In the genomic region with DNA sequence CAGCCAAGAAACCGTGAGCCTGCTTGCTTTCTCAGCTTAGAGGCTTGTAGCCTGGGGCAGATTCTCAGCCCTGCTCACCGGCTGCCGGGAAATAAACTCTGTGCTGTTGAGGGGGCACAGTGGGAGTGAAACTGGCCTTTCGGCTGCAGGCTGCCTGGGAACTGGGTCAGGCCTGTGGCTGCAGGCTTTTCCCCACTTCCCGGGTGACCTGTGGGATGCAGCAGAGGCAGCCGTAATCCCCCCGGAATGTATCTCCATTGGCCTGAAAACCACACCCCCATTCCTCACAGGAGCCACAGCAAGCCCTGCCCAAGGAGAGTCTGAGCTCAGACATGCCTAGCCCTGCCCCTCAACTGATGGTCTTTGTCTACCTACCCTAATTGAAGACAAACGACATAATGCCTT, we compare ENCODE assay signal across 17 cellular contexts.
"Had no signal": no experiment of that assay in that cellular context is flagged by ENCODE, and none has a peak within 500 bp of the region (broad histone marks: within the 10 kb centered on the region; RNA-seq: fewer than 3 reads in every experiment).

No MANE protein-coding gene starts in this region.

- H3K4me3 ChIP-seq: gastroesophageal sphincter, heart left ventricle, lung, thyroid gland had no signal

- DNase-seq: activated CD4-positive, alpha-beta T cell treated with anti-CD3 and anti-CD28 coated beads, Interleukin-2, amount 50 U/mL, for 48 hours; caudate nucleus; erythroblast; nephron progenitor cell; occipital lobe; retina; stimulated activated CD4-positive, alpha-beta T cell treated with anti-CD3 and anti-CD28 coated beads, Interleukin-12 subunit alpha, Interleukin-12 subunit beta, amount 100 ng/mL, for 4 hours; stimulated activated CD4-positive, alpha-beta T cell treated with anti-CD3 and anti-CD28 coated beads, Interleukin-1b, Interleukin-23, amount 100 ng/mL, for 48 hours; stimulated activated CD8-positive, alpha-beta memory T cell treated with anti-CD3 and anti-CD28 coated beads, Interleukin-4, amount 100 ng/mL, for 48 hours; stimulated activated naive CD4-positive, alpha-beta T cell; T-helper 2 cell; thyroid gland; WERI-Rb-1 had no signal

- H3K27me3 Mint-ChIP-seq: activated naive CD8-positive, alpha-beta T cell had no signal

- H3K4me1 Mint-ChIP-seq: nephron progenitor cell had no signal

- ATAC-seq: gastroesophageal sphincter, heart left ventricle had no signal

- H3K27ac Mint-ChIP-seq: activated naive CD8-positive, alpha-beta T cell; nephron progenitor cell had no signal

- H3K4me3 Mint-ChIP-seq: activated naive CD8-positive, alpha-beta T cell; nephron progenitor cell had no signal

- H3K4me1 ChIP-seq: gastroesophageal sphincter, heart left ventricle, thyroid gland had no signal

- H3K27ac ChIP-seq: gastroesophageal sphincter, heart left ventricle, thyroid gland, WERI-Rb-1 had no signal

- H3K36me3 ChIP-seq: gastroesophageal sphincter, heart left ventricle, thyroid gland, WERI-Rb-1 had no signal

- H3K27me3 ChIP-seq: gastroesophageal sphincter, heart left ventricle, thyroid gland had no signal

- H3K36me3 Mint-ChIP-seq: activated naive CD8-positive, alpha-beta T cell had no signal

- H3K9me3 ChIP-seq: thyroid gland had no signal
